In genomic region chr7:154953006-154953684, GRCh38 we compare ENCODE assay signal across 8 cellular contexts. TPM values are rescaled to one million over a fixed set of nuclear protein-coding genes. Genes with fewer than 3 reads are reported as not detected.
DNase-seq lines count a peak whose midpoint lies in the region; ATAC-seq and TF ChIP-seq lines count a peak whose summit lies in the region.

No MANE protein-coding gene starts in this region.

- in situ Hi-C loops in GM23248 (cut with MboI) = no loop called here

- no peaks in the 10 kb centered on the region for H3K4me1 Mint-ChIP-seq in activated naive CD8-positive, alpha-beta T cell treated with anti-CD3 and anti-CD28 coated beads for 36 hours

- H3K4me2 ChIP-seq in GM23248 (ENCODE audit: unreplicated experiment) = no peak overlapping the region

- H3K9me3 ChIP-seq in GM23248 (ENCODE audit: low read depth) (no peaks in the 10 kb centered on the region), RWPE2 (ENCODE audit: severe bottlenecking) (no peaks in the 10 kb centered on the region)

- no peak overlapping the region for H2AFZ ChIP-seq in GM23248

- no peaks in the 10 kb centered on the region for H4K20me1 ChIP-seq in GM23248 (ENCODE audit: insufficient read depth)

- no peak overlapping the region for H3K4me3 ChIP-seq in GM23248
- no peak overlapping the region for H3K4me3 ChIP-seq in RWPE2 (ENCODE audit: severe bottlenecking)

- ATAC-seq in RWPE2 (ENCODE audit: low read depth) (no peak), HG03097 (IDR thresholded peaks at IDR 0.05; ENCODE audit: low FRiP score, unreplicated experiment) (no peak)

- H3K9me2 ChIP-seq in GM23248 (ENCODE audit: insufficient read depth) = no peaks in the 10 kb centered on the region

- no peaks in the 10 kb centered on the region for H3K27me3 ChIP-seq in GM23248 (replicated peaks; ENCODE audit: insufficient read depth)
- no peaks in the 10 kb centered on the region for H3K27me3 ChIP-seq in RWPE2 (ENCODE audit: insufficient read depth, poor library complexity, severe bottlenecking)

- H3F3A ChIP-seq in GM23248 (ENCODE audit: insufficient read depth) = no peaks in the 10 kb centered on the region

- H3K36me3 ChIP-seq in GM23248 (ENCODE audit: low read depth) = peaks cover 49% of the 10 kb centered on the region
- H3K36me3 ChIP-seq in RWPE2 (ENCODE audit: low read depth) = peaks cover 92% of the 10 kb centered on the region

- no peaks in the 10 kb centered on the region for H3K9me3 Mint-ChIP-seq in activated naive CD8-positive, alpha-beta T cell treated with anti-CD3 and anti-CD28 coated beads for 36 hours

- H3K36me3 Mint-ChIP-seq in activated naive CD8-positive, alpha-beta T cell treated with anti-CD3 and anti-CD28 coated beads for 36 hours = peaks cover 15% of the 10 kb centered on the region

- no peak overlapping the region for H3K27ac Mint-ChIP-seq in activated naive CD8-positive, alpha-beta T cell treated with anti-CD3 and anti-CD28 coated beads for 36 hours

- H3K4me3 Mint-ChIP-seq in activated naive CD8-positive, alpha-beta T cell treated with anti-CD3 and anti-CD28 coated beads for 36 hours = no peak overlapping the region

- peak; percentile 58 for TF ChIP-seq CTCF in RWPE2 (IDR thresholded peaks at IDR 0.05; ENCODE audit: poor library complexity, severe bottlenecking)

- H3K9ac ChIP-seq in GM23248 = no peak overlapping the region

- H3K27ac ChIP-seq in GM23248 = no peak overlapping the region
- H3K27ac ChIP-seq in RWPE2 (ENCODE audit: poor library complexity, severe bottlenecking) = no peak overlapping the region

- no peaks in the 10 kb centered on the region for H3K27me3 Mint-ChIP-seq in activated naive CD8-positive, alpha-beta T cell treated with anti-CD3 and anti-CD28 coated beads for 36 hours

- H3K4me1 ChIP-seq in GM23248 (ENCODE audit: insufficient read depth) (no peaks in the 10 kb centered on the region), RWPE2 (ENCODE audit: insufficient read depth, poor library complexity, severe bottlenecking) (no peaks in the 10 kb centered on the region)

- WGBS in GM23248 (ENCODE audit: low coverage in 1 of 2, low lambda C conversion rate in 2 of 2, missing lambda C conversion rate in 2 of 2), 2 experiments = 65% methylated on average over 9 of the region's 9 CpGs

- peak; percentile 39 for DNase-seq in Ammon's horn (ENCODE audit: low spot score)
- DNase-seq in GM23248 = peak; percentile 61
- no peak for DNase-seq in RWPE2 (ENCODE audit: low spot score)
- DNase-seq in activated naive CD8-positive, alpha-beta T cell treated with anti-CD3 and anti-CD28 coated beads for 36 hours = peak; percentile 54
- DNase-seq in iPS DF 4.7 (ENCODE audit: extremely low read depth, low spot score) = peak; percentile 46
- DNase-seq in stimulated activated CD4-positive, alpha-beta T cell treated with anti-CD3 and anti-CD28 coated beads, Interleukin-2, amount 100 ng/mL, for 4 hours (ENCODE audit: low read depth) = peak; percentile 51
- no peak for DNase-seq in occipital lobe (lab: John Stamatoyannopoulos, UW)

- no peaks in the 10 kb centered on the region for H3K79me2 ChIP-seq in GM23248 (ENCODE audit: insufficient read depth)

RNA-seq across cellular contexts. Expression of gene PAXIP1, which starts 49.8 kb away (rescaled TPM):
- total RNA-seq in GM23248 (2014; rRNA removed; shearing (Covaris generic)) = 5.3 and 5.8 TPM in 2 replicates
- polyA plus RNA-seq in GM23248 (2016; fragmentation: Nextera tagmentation; extraction: Ambion mirVana) = 1.8 and 2.1 TPM in 2 replicates
- total RNA-seq in activated naive CD8-positive, alpha-beta T cell treated with anti-CD3 and anti-CD28 coated beads for 36 hours = 10 to 100 TPM; 28.1 to 30.0 TPM
- total RNA-seq in occipital lobe = 10.3 TPM

Comparison
In these comparisons a context has a peak if more than half of its experiments do, and no peak if none do; other contexts are left out.
1. DNase-seq: peak in Ammon's horn (single experiment), GM23248 (single experiment), activated naive CD8-positive, alpha-beta T cell treated with anti-CD3 and anti-CD28 coated beads for 36 hours (single experiment), iPS DF 4.7 (single experiment) and stimulated activated CD4-positive, alpha-beta T cell treated with anti-CD3 and anti-CD28 coated beads, Interleukin-2, amount 100 ng/mL, for 4 hours (single experiment); none in RWPE2 (single experiment) and occipital lobe (single experiment).